ENCODE assay signal across 8 cellular contexts in genomic region chr5:109105631-109106267, GRCh38.
DNase-seq lines count a peak whose midpoint lies in the region; TF ChIP-seq lines count a peak whose summit lies in the region.

No MANE protein-coding gene starts in this region.

- no peaks in the 10 kb centered on the region for H3K9me3 ChIP-seq in neural progenitor cell (ENCODE audit: low read depth)
- no peaks in the 10 kb centered on the region for H3K9me3 ChIP-seq in effector memory CD4-positive, alpha-beta T cell (ENCODE audit: control insufficient read depth, low read length)

- H3K36me3 ChIP-seq in neural progenitor cell, result no peaks in the 10 kb centered on the region
- no peaks in the 10 kb centered on the region for H3K36me3 ChIP-seq in effector memory CD4-positive, alpha-beta T cell (ENCODE audit: control insufficient read depth, insufficient read depth, low read length)

- no peaks in the 10 kb centered on the region for H3F3A ChIP-seq in neural progenitor cell (ENCODE audit: low read depth)

- H3K27ac ChIP-seq in neural progenitor cell, result no peak overlapping the region
- H3K27ac ChIP-seq in effector memory CD4-positive, alpha-beta T cell (ENCODE audit: insufficient read depth, low read length, poor library complexity, severe bottlenecking), result no peak overlapping the region

- H3K4me3 Mint-ChIP-seq in neural progenitor cell (no peak overlapping the region), nephron progenitor cell (no peak overlapping the region)

- DNase-seq in COLO829 (ENCODE audit: low spot score) (peak; percentile 0), NCI-H446 (lab: John Stamatoyannopoulos, UW) (peak; percentile 40 to 78), epithelial cell of esophagus (ENCODE audit: low read depth) (peak; percentile 82), neural progenitor cell (ENCODE audit: low spot score) (peak; percentile 42), nephron progenitor cell (no peak), HUDEP-2 (lab: John Stamatoyannopoulos, UW; ENCODE audit: unreplicated experiment in 76 of 76) (no peak), RPMI8226 (no peak)
- DNase-seq in effector memory CD4-positive, alpha-beta T cell, result no peak

- peaks cover 3% of the 10 kb centered on the region for H3K4me1 ChIP-seq in neural progenitor cell
- H3K4me1 ChIP-seq in effector memory CD4-positive, alpha-beta T cell (ENCODE audit: control insufficient read depth, insufficient read depth, low read length, poor library complexity, severe bottlenecking), result no peaks in the 10 kb centered on the region

- H3K79me2 ChIP-seq in neural progenitor cell (ENCODE audit: low read depth), result no peaks in the 10 kb centered on the region

- peaks cover 6% of the 10 kb centered on the region for H3K4me1 Mint-ChIP-seq in neural progenitor cell
- H3K4me1 Mint-ChIP-seq in nephron progenitor cell, result no peaks in the 10 kb centered on the region

- H3K4me3 ChIP-seq in epithelial cell of esophagus (ENCODE audit: low read length), result no peak overlapping the region
- H3K4me3 ChIP-seq in neural progenitor cell, result no peak overlapping the region
- no peak overlapping the region for H3K4me3 ChIP-seq in effector memory CD4-positive, alpha-beta T cell (ENCODE audit: insufficient read depth, low read depth, low read length, poor library complexity, severe bottlenecking)

- no peak overlapping the region for H2AFZ ChIP-seq in neural progenitor cell (replicated peaks)

- H3K4me2 ChIP-seq in neural progenitor cell, result no peak overlapping the region

- H3K27me3 ChIP-seq in neural progenitor cell, result no peaks in the 10 kb centered on the region
- H3K27me3 ChIP-seq in effector memory CD4-positive, alpha-beta T cell (replicated peaks; ENCODE audit: control insufficient read depth, insufficient read depth, low read length, poor library complexity, severe bottlenecking), result no peaks in the 10 kb centered on the region

- no peaks in the 10 kb centered on the region for H3K9me3 Mint-ChIP-seq in neural progenitor cell
- no peaks in the 10 kb centered on the region for H3K9me3 Mint-ChIP-seq in nephron progenitor cell

- H3K27ac Mint-ChIP-seq in neural progenitor cell (no peak overlapping the region), nephron progenitor cell (no peak overlapping the region)

- H3K9ac ChIP-seq in neural progenitor cell, result no peak overlapping the region

- no peaks in the 10 kb centered on the region for H3K36me3 Mint-ChIP-seq in neural progenitor cell
- no peaks in the 10 kb centered on the region for H3K36me3 Mint-ChIP-seq in nephron progenitor cell (ENCODE audit: low read depth)

- H4K20me1 ChIP-seq in neural progenitor cell (ENCODE audit: low read depth), result no peaks in the 10 kb centered on the region

- TF ChIP-seq CTCF in epithelial cell of esophagus (IDR thresholded peaks at IDR 0.05; ENCODE audit: insufficient read depth, low read depth, low read length, missing control alignments) (no peak), neural progenitor cell (IDR thresholded peaks at IDR 0.05) (no peak), nephron progenitor cell (IDR thresholded peaks at IDR 0.05) (no peak)

- H3K27me3 Mint-ChIP-seq in neural progenitor cell (ENCODE audit: insufficient read depth, low read depth), result no peaks in the 10 kb centered on the region
- no peaks in the 10 kb centered on the region for H3K27me3 Mint-ChIP-seq in nephron progenitor cell (ENCODE audit: low read depth, poor library complexity)

Comparison
In these comparisons a context has a peak if more than half of its experiments do, and no peak if none do; other contexts are left out.
1. DNase-seq: peak in COLO829 (single experiment), NCI-H446 (2 of 2), epithelial cell of esophagus (single experiment) and neural progenitor cell (single experiment); none in nephron progenitor cell (single experiment), HUDEP-2 (0 of 76), effector memory CD4-positive, alpha-beta T cell (0 of 3) and RPMI8226 (single experiment).